In genomic region chr10:121994429-121994881, GRCh38 we compare ENCODE assay signal across 12 cellular contexts. TPM values are rescaled to one million over a fixed set of nuclear protein-coding genes. Genes with fewer than 3 reads are reported as not detected.
DNase-seq lines count a peak whose midpoint lies in the region; ATAC-seq and TF ChIP-seq lines count a peak whose summit lies in the region.
"Had no signal": no experiment of that assay in that cellular context is flagged by ENCODE, and none has a peak within 500 bp of the region (broad histone marks: within the 10 kb centered on the region; RNA-seq: fewer than 3 reads in every experiment).

No MANE protein-coding gene starts in this region.

- H3K9ac ChIP-seq in fibroblast of lung (ENCODE audit: insufficient read depth, low read length) (no peak overlapping the region), mucosa of stomach (ENCODE audit: low read length) (peak overlapping the region; percentile 50)

- H3K4me2 ChIP-seq in fibroblast of lung (ENCODE audit: extremely low read depth, insufficient read depth, low read length), result no peak overlapping the region

- H3K79me2 ChIP-seq in fibroblast of lung (ENCODE audit: control insufficient read depth, insufficient read depth, low read length), result no peaks in the 10 kb centered on the region

- no peaks in the 10 kb centered on the region for H3K36me3 Mint-ChIP-seq in activated CD4-positive, alpha-beta T cell treated with anti-CD3 and anti-CD28 coated beads, Interleukin-2, amount 10 ng/mL, durations not matched to agents 24 days and 14 days (ENCODE audit: low read depth)
- H3K36me3 Mint-ChIP-seq: activated naive CD4-positive, alpha-beta T cell treated with anti-CD3 and anti-CD28 coated beads, Interleukin-2, amount 10 ng/mL, durations not matched to agents 7 days and 5 days had no signal

- ATAC-seq in HG02840 (IDR thresholded peaks at IDR 0.05; ENCODE audit: low FRiP score, unreplicated experiment) (no peak), GM19351 (IDR thresholded peaks at IDR 0.05; ENCODE audit: unreplicated experiment) (no peak)

- H3K27me3 Mint-ChIP-seq in activated CD4-positive, alpha-beta T cell treated with anti-CD3 and anti-CD28 coated beads, Interleukin-2, amount 10 ng/mL, durations not matched to agents 24 days and 14 days, result peaks cover 2% of the 10 kb centered on the region

- no peaks in the 10 kb centered on the region for H3K27me3 ChIP-seq in fibroblast of lung (ENCODE audit: control insufficient read depth, insufficient read depth, low read length)
- H3K27me3 ChIP-seq in mucosa of stomach (ENCODE audit: control insufficient read depth, insufficient read depth, low read length), result no peaks in the 10 kb centered on the region

- no peak overlapping the region for H3K4me3 Mint-ChIP-seq in activated CD4-positive, alpha-beta T cell treated with anti-CD3 and anti-CD28 coated beads, Interleukin-2, amount 10 ng/mL, durations not matched to agents 24 days and 14 days
- H3K4me3 Mint-ChIP-seq: activated naive CD4-positive, alpha-beta T cell treated with anti-CD3 and anti-CD28 coated beads, Interleukin-2, amount 10 ng/mL, durations not matched to agents 7 days and 5 days had no signal

- no peaks in the 10 kb centered on the region for H3K9me3 Mint-ChIP-seq in activated CD4-positive, alpha-beta T cell treated with anti-CD3 and anti-CD28 coated beads, Interleukin-2, amount 10 ng/mL, durations not matched to agents 24 days and 14 days
- H3K9me3 Mint-ChIP-seq: activated naive CD4-positive, alpha-beta T cell treated with anti-CD3 and anti-CD28 coated beads, Interleukin-2, amount 10 ng/mL, durations not matched to agents 7 days and 5 days had no signal

- no peaks in the 10 kb centered on the region for H3K4me1 Mint-ChIP-seq in activated CD4-positive, alpha-beta T cell treated with anti-CD3 and anti-CD28 coated beads, Interleukin-2, amount 10 ng/mL, durations not matched to agents 24 days and 14 days

- H3K4me3 ChIP-seq in fibroblast of lung (replicated peaks in 1 of 4; ENCODE audit: control extremely low read depth in 1 of 4, insufficient read depth in 1 of 4, low read depth in 3 of 4, low read length in 4 of 4) (no peak overlapping the region), mucosa of stomach (ENCODE audit: low read length) (no peak overlapping the region)

- intact Hi-C loops in activated CD4-positive, alpha-beta T cell treated with anti-CD3 and anti-CD28 coated beads, Interleukin-2, amount 10 ng/mL, durations not matched to agents 24 days and 14 days (cut with micrococcal nuclease), result no loop called here

- H3K27ac Mint-ChIP-seq in activated CD4-positive, alpha-beta T cell treated with anti-CD3 and anti-CD28 coated beads, Interleukin-2, amount 10 ng/mL, durations not matched to agents 24 days and 14 days, result no peak overlapping the region
- H3K27ac Mint-ChIP-seq: activated naive CD4-positive, alpha-beta T cell treated with anti-CD3 and anti-CD28 coated beads, Interleukin-2, amount 10 ng/mL, durations not matched to agents 7 days and 5 days had no signal

- no peaks in the 10 kb centered on the region for H3K4me1 ChIP-seq in fibroblast of lung (ENCODE audit: control insufficient read depth, extremely low read depth, insufficient read depth, low read length)
- H3K4me1 ChIP-seq in mucosa of stomach (ENCODE audit: control insufficient read depth, insufficient read depth, low read length), result peaks cover 35% of the 10 kb centered on the region

- TF ChIP-seq CTCF in fibroblast of lung (conservative IDR thresholded peaks at IDR 0.05 in 1 of 2, IDR thresholded peaks at IDR 0.05 in 1 of 2; ENCODE audit: low read depth in 1 of 2, low read length in 2 of 2), result no peak

- no peaks in the 10 kb centered on the region for H4K20me1 ChIP-seq in fibroblast of lung (ENCODE audit: control insufficient read depth, extremely low read depth, insufficient read depth, low read length)

- H3K9me3 ChIP-seq in fibroblast of lung (ENCODE audit: control insufficient read depth, insufficient read depth, low read depth, low read length), result no peaks in the 10 kb centered on the region
- H3K9me3 ChIP-seq in mucosa of stomach (ENCODE audit: control insufficient read depth, low read length), result no peaks in the 10 kb centered on the region

- H2AFZ ChIP-seq in fibroblast of lung (ENCODE audit: low read length), result no peak overlapping the region

- H3K36me3 ChIP-seq in fibroblast of lung (ENCODE audit: control insufficient read depth, insufficient read depth, low read length), result no peaks in the 10 kb centered on the region
- no peaks in the 10 kb centered on the region for H3K36me3 ChIP-seq in mucosa of stomach (ENCODE audit: control insufficient read depth, insufficient read depth, low read length)

- H3K27ac ChIP-seq in fibroblast of lung (ENCODE audit: insufficient read depth, low read length), result no peak overlapping the region
- H3K27ac ChIP-seq: HL-60 had no signal

- DNase-seq in NCI-H2227 treated with DMSO at 0.1 percent for 48 hours (lab: John Stamatoyannopoulos, UW) (peak; percentile 10), NCI-H2227 (lab: John Stamatoyannopoulos, UW; ENCODE audit: unreplicated experiment) (no peak), fibroblast of lung (ENCODE audit: low read depth in 2 of 2) (peak; percentile 8 to 11), ureter (ENCODE audit: low spot score) (peak; percentile 51)
- DNase-seq in activated CD4-positive, alpha-beta T cell treated with anti-CD3 and anti-CD28 coated beads, Interleukin-2, amount 10 ng/mL, durations not matched to agents 24 days and 14 days, result no peak
- DNase-seq: activated naive CD4-positive, alpha-beta T cell treated with anti-CD3 and anti-CD28 coated beads, Interleukin-2, amount 10 ng/mL, durations not matched to agents 7 days and 5 days; NCI-H2171 treated with DMSO at 0.1 percent for 48 hours; T1000 had no signal

RNA-seq across cellular contexts. Expression of gene TACC2, which starts 5.5 kb away (rescaled TPM):
- total RNA-seq in fibroblast of lung (4.6 and 7.6 TPM in 2 replicates), ureter (98.1 TPM)
- 13.0 and 21.3 TPM in 2 replicates for polyA plus RNA-seq in fibroblast of lung
- 16.6 and 19.8 TPM in 2 replicates for polyA plus RNA-seq in fibroblast of lung (2012)
- polyA minus RNA-seq in fibroblast of lung (ENCODE audit: low replicate concordance), result 9.0 and 24.8 TPM in 2 replicates
- not detected in 2 replicates for total RNA-seq in activated CD4-positive, alpha-beta T cell treated with anti-CD3 and anti-CD28 coated beads, Interleukin-2, amount 10 ng/mL, durations not matched to agents 24 days and 14 days

RNA-seq across cellular contexts. Expression of gene NSMCE4A, which starts 19.4 kb away (rescaled TPM):
- total RNA-seq in fibroblast of lung (13.2 and 14.4 TPM in 2 replicates), ureter (73.7 TPM)
- polyA plus RNA-seq in fibroblast of lung, result 26.3 and 35.6 TPM in 2 replicates
- 15.7 and 24.0 TPM in 2 replicates for polyA plus RNA-seq in fibroblast of lung (2012)
- 1.5 and 3.7 TPM in 2 replicates for polyA minus RNA-seq in fibroblast of lung (ENCODE audit: low replicate concordance)
- total RNA-seq in activated CD4-positive, alpha-beta T cell treated with anti-CD3 and anti-CD28 coated beads, Interleukin-2, amount 10 ng/mL, durations not matched to agents 24 days and 14 days, result 78.7 and 88.9 TPM in 2 replicates

Comparison
In these comparisons a context has a peak if more than half of its experiments do, and no peak if none do; other contexts are left out.
1. DNase-seq: peak in NCI-H2227 treated with DMSO at 0.1 percent for 48 hours (single experiment), fibroblast of lung (2 of 2) and ureter (single experiment); none in NCI-H2227 (single experiment) and activated CD4-positive, alpha-beta T cell treated with anti-CD3 and anti-CD28 coated beads, Interleukin-2, amount 10 ng/mL, durations not matched to agents 24 days and 14 days (single experiment).
2. RNA of gene TACC2, which starts 5.5 kb away (total RNA-seq): 98.1 TPM in ureter (single experiment); 4.6 to 7.6 TPM in fibroblast of lung and not detected in activated CD4-positive, alpha-beta T cell treated with anti-CD3 and anti-CD28 coated beads, Interleukin-2, amount 10 ng/mL, durations not matched to agents 24 days and 14 days; every median in the first group is over 10 times any median in the second.